ENCODE assay signal across 11 cellular contexts in genomic region chr5:68739752-68740151, GRCh38.
DNase-seq lines count a peak whose midpoint lies in the region; ATAC-seq lines count a peak whose summit lies in the region.
"Had no signal": no experiment of that assay in that cellular context is flagged by ENCODE, and none has a peak within 500 bp of the region (broad histone marks: within the 10 kb centered on the region; RNA-seq: fewer than 3 reads in every experiment).

No MANE protein-coding gene starts in this region.

- H3K4me3 ChIP-seq in BLaER1 treated with 17β-estradiol and CSF1 and Interleukin-3, amounts not matched to agents 10 nM and 100 nM: no peak overlapping the region
- H3K4me3 ChIP-seq: ovary had no signal

- no peak overlapping the region for H3K27ac ChIP-seq in BLaER1 treated with 17β-estradiol and CSF1 and Interleukin-3, amounts not matched to agents 10 nM and 100 nM
- H3K27ac ChIP-seq: ovary had no signal

- ATAC-seq in GM19025 (IDR thresholded peaks at IDR 0.05; ENCODE audit: low read depth, unreplicated experiment) (peak; percentile 75), HG02623 (IDR thresholded peaks at IDR 0.05; ENCODE audit: unreplicated experiment) (peak; percentile 89), HG03457 (IDR thresholded peaks at IDR 0.05; ENCODE audit: unreplicated experiment) (peak; percentile 88)

- H3K9me3 ChIP-seq in BLaER1 treated with 17β-estradiol and CSF1 and Interleukin-3, amounts not matched to agents 10 nM and 100 nM (replicated peaks in 1 of 11): no peaks in the 10 kb centered on the region
- H3K9me3 ChIP-seq: ovary had no signal

- H3K4me1 ChIP-seq in BLaER1 treated with 17β-estradiol and CSF1 and Interleukin-3, amounts not matched to agents 10 nM and 100 nM: peaks cover 0 to 15% (median 9%) of the 10 kb centered on the region in 10 experiments; a peak in 11 of 20 replicates

- no peak for DNase-seq in GF-D8 (lab: John Stamatoyannopoulos, UW)
- DNase-seq in NCI-H146 treated with DMSO at 0.1 percent for 48 hours (lab: John Stamatoyannopoulos, UW; ENCODE audit: unreplicated experiment): no peak
- DNase-seq in C1 segment of cervical spinal cord (lab: John Stamatoyannopoulos, UW): no peak
- no peak for DNase-seq in NCI-H446 treated with DMSO at 0.1 percent for 48 hours (lab: John Stamatoyannopoulos, UW)
- DNase-seq: AML-193, NCI-H226, ovary had no signal

- no peaks in the 10 kb centered on the region for H3K36me3 ChIP-seq in BLaER1 treated with 17β-estradiol and CSF1 and Interleukin-3, amounts not matched to agents 10 nM and 100 nM
- H3K36me3 ChIP-seq: ovary had no signal

- H3K9ac ChIP-seq in BLaER1 treated with 17β-estradiol and CSF1 and Interleukin-3, amounts not matched to agents 10 nM and 100 nM: no peak overlapping the region

- H4K20me1 ChIP-seq in BLaER1 treated with 17β-estradiol and CSF1 and Interleukin-3, amounts not matched to agents 10 nM and 100 nM: no peaks in the 10 kb centered on the region

- peaks cover 0 to 34% (median 18%) of the 10 kb centered on the region in 11 experiments; a peak in 16 of 22 replicates for H3K27me3 ChIP-seq in BLaER1 treated with 17β-estradiol and CSF1 and Interleukin-3, amounts not matched to agents 10 nM and 100 nM
- H3K27me3 ChIP-seq: ovary had no signal

- peak overlapping the region in 8 of 11 experiments; percentile 8 to 38 (median 26); a peak in 11 of 22 replicates for H3K4me2 ChIP-seq in BLaER1 treated with 17β-estradiol and CSF1 and Interleukin-3, amounts not matched to agents 10 nM and 100 nM
